In the genomic region with DNA sequence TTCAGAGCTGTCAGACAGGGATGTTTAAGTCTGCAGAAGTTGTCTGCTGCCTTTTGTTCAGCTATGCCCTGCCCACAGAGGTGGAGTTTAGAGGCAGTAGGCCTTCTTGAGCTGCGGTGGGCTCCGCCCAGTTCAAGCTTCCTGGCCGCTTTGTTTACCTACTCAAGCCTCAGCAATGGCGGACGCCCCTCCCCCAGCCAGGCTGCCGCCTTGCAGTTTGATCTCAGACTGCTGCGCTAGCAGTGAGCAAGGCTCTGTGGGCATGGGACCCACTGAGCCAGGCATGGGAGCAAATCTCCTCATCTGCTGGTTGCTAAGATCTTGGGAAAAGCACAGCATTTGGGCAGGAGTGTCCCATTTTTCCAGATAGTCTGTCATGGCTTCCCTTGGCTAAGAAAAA, we compare ENCODE assay signal across 7 cellular contexts.
A peak's percentile ranks its signal among the peaks of the same experiment; 100 is the strongest.
DNase-seq lines count a peak whose midpoint lies in the region; ATAC-seq, FAIRE-seq and TF ChIP-seq lines count a peak whose summit lies in the region.
"Not testable (repeated sequence)": the region's sequence is repeated elsewhere in the genome, so short reads cannot be mapped to it uniquely, and the experiment has no call there.

No MANE protein-coding gene starts in this region.

- not testable (repeated sequence) for H2BK20ac ChIP-seq in H9 (ENCODE audit: low read depth, low read length, poor library complexity, severe bottlenecking)

- not testable (repeated sequence) for H3K18ac ChIP-seq in H9 (ENCODE audit: insufficient read length, low read depth, low read length)

- H3K56ac ChIP-seq in H9 (ENCODE audit: insufficient read length, low read depth, low read length), result not testable (repeated sequence)

- not testable (repeated sequence) for H4K20me1 ChIP-seq in H9 (ENCODE audit: control insufficient read depth, insufficient read depth, insufficient read length)

- H3K23me2 ChIP-seq in H9 (ENCODE audit: insufficient read length, low read depth, low read length, poor library complexity, severe bottlenecking), result not testable (repeated sequence)

- DNase-seq in ELF-1 (ENCODE audit: low read depth, low spot score), result peak; percentile 4
- not testable (repeated sequence) for DNase-seq in H9
- peak; percentile 8 for DNase-seq in WERI-Rb-1
- DNase-seq in chondrocyte (ENCODE audit: low spot score), result peak; percentile 33
- DNase-seq in right cardiac atrium, result peak in 2 of 3 donors; percentile 14 to 36
- peak; percentile 48 for DNase-seq in kidney

- H2BK12ac ChIP-seq in H9 (ENCODE audit: insufficient read length, low read depth, low read length), result not testable (repeated sequence)

- H3K4ac ChIP-seq in H9 (ENCODE audit: low read depth, low read length), result not testable (repeated sequence)

- H3K4me1 ChIP-seq in H9 (ENCODE audit: insufficient read depth, low read length); right cardiac atrium (ENCODE audit: control insufficient read depth, insufficient read depth, low read length); kidney (ENCODE audit: control insufficient read depth in 1 of 2, insufficient read depth in 1 of 2, low read depth in 1 of 2, low read length in 2 of 2); neuron (ENCODE audit: insufficient read depth, low read length): not testable (repeated sequence)

- H3K36me3 Mint-ChIP-seq in H9 (ENCODE audit: insufficient read depth in 1 of 3, low read depth in 3 of 3), result peaks cover 7 to 22% (median 22%) of the 10 kb centered on the region in 3 experiments
- not testable (repeated sequence) for H3K36me3 Mint-ChIP-seq in chondrocyte (ENCODE audit: low read depth)

- not testable (repeated sequence) for H3K79me2 ChIP-seq in H9 (ENCODE audit: insufficient read depth, low read length)

- H3K27ac Mint-ChIP-seq in H9, result peak overlapping the region in 2 of 3 experiments; percentile 83 to 85; a peak in 2 of 7 replicates
- H3K27ac Mint-ChIP-seq in chondrocyte (ENCODE audit: unreplicated experiment), result not testable (repeated sequence)

- H2BK15ac ChIP-seq in H9 (ENCODE audit: low read depth, low read length), result not testable (repeated sequence)

- not testable (repeated sequence) for H4K91ac ChIP-seq in H9 (ENCODE audit: insufficient read length, low read depth, low read length)

- H2BK120ac ChIP-seq in H9 (ENCODE audit: low read depth, low read length, poor library complexity, severe bottlenecking), result not testable (repeated sequence)

- not testable (repeated sequence) for H3K27me3 ChIP-seq in H9 (ENCODE audit: insufficient read depth, low read length); WERI-Rb-1 (ENCODE audit: insufficient read depth, low read depth, severe bottlenecking); right cardiac atrium (ENCODE audit: control insufficient read depth, insufficient read depth); neuron (ENCODE audit: insufficient read depth, low read length)

- H3K9me3 Mint-ChIP-seq in H9, result peaks cover 19 to 32% of the 10 kb centered on the region in 2 experiments
- H3K9me3 Mint-ChIP-seq in chondrocyte (ENCODE audit: low read depth), result peaks cover 47% of the 10 kb centered on the region

- not testable (repeated sequence) for H3K27me3 Mint-ChIP-seq in H9 (ENCODE audit: low read depth); chondrocyte (ENCODE audit: low read depth)

- not testable (repeated sequence) for H4K5ac ChIP-seq in H9 (ENCODE audit: insufficient read length, low read depth, low read length)

- not testable (repeated sequence) for H2AK5ac ChIP-seq in H9 (ENCODE audit: insufficient read length, low read length)

- H3K4me2 ChIP-seq in H9 (ENCODE audit: insufficient read depth, insufficient read length, low read length), result not testable (repeated sequence)

- WGBS in H9 (ENCODE audit: extremely low coverage, insufficient read length, low lambda C conversion rate), result no CpG with 5 or more reads among the region's 7 CpGs
- 85% methylated on average over 7 of the region's 7 CpGs for WGBS in right cardiac atrium

- not testable (repeated sequence) for H4K8ac ChIP-seq in H9 (replicated peaks; ENCODE audit: insufficient read length, low read depth, low read length)

- H3K27ac ChIP-seq in H9 (ENCODE audit: insufficient read length, low read depth, low read length); WERI-Rb-1; right cardiac atrium (ENCODE audit: low read length); kidney (ENCODE audit: low read depth in 2 of 2, low read length in 2 of 2): not testable (repeated sequence)

- H3K4me3 Mint-ChIP-seq in H9, result 0 out of 5 replicates have a peak overlapping the region, but pooled peaks of 1 of the 2 experiments have one; percentile 42
- not testable (repeated sequence) for H3K4me3 Mint-ChIP-seq in chondrocyte (ENCODE audit: unreplicated experiment)

- intact Hi-C loops in right cardiac atrium (cut with DNase I); kidney (cut with DNase I): not testable (repeated sequence)

- H2AFZ ChIP-seq in H9 (ENCODE audit: low read length), result not testable (repeated sequence)
- H2AFZ ChIP-seq in neuron (ENCODE audit: low read depth, low read length), result peak overlapping the region; percentile 36

- not testable (repeated sequence) for TF ChIP-seq CTCF in H9 (conservative IDR thresholded peaks at IDR 0.05); WERI-Rb-1 (IDR thresholded peaks at IDR 0.05; ENCODE audit: low read depth, low read length); chondrocyte (IDR thresholded peaks at IDR 0.05); kidney (IDR thresholded peaks at IDR 0.05; ENCODE audit: borderline replicate concordance, extremely low read depth, insufficient read depth)

- H3K36me3 ChIP-seq in WERI-Rb-1; kidney (ENCODE audit: control insufficient read depth in 1 of 2, insufficient read depth in 2 of 2, low read length in 2 of 2); neuron (ENCODE audit: insufficient read depth, low read length): not testable (repeated sequence)

- FAIRE-seq in kidney (lab: Jason Lieb, UNC), result not testable (repeated sequence)

- not testable (repeated sequence) for H3K4me3 ChIP-seq in WERI-Rb-1 (ENCODE audit: low read depth, low read length); right cardiac atrium (ENCODE audit: low read length); kidney (ENCODE audit: low read length in 2 of 2); neuron (ENCODE audit: low read length)

- not testable (repeated sequence) for H2BK5ac ChIP-seq in H9 (ENCODE audit: insufficient read length, low read length)

- H3K9ac ChIP-seq in H9 (ENCODE audit: extremely low read depth, insufficient read length, low read length); kidney (ENCODE audit: low read length in 2 of 2): not testable (repeated sequence)

- H3K23ac ChIP-seq in H9 (ENCODE audit: insufficient read length, low read depth, low read length), result not testable (repeated sequence)

- not testable (repeated sequence) for H3K14ac ChIP-seq in H9 (ENCODE audit: insufficient read depth, low read length)

- H3K4me1 Mint-ChIP-seq in H9; chondrocyte (ENCODE audit: low read depth): not testable (repeated sequence)

- not testable (repeated sequence) for H3K9me3 ChIP-seq in H9 (ENCODE audit: control insufficient read depth, low read depth, low read length); WERI-Rb-1 (ENCODE audit: severe bottlenecking); right cardiac atrium (ENCODE audit: control insufficient read depth, low read length); kidney (ENCODE audit: control insufficient read depth in 1 of 2, low read length in 2 of 2); neuron (ENCODE audit: low read length)

- H3T11ph ChIP-seq in H9 (ENCODE audit: low read length), result not testable (repeated sequence)

- not testable (repeated sequence) for ATAC-seq in right cardiac atrium

- not testable (repeated sequence) for H3K79me1 ChIP-seq in H9 (ENCODE audit: insufficient read depth, low read depth, low read length, poor library complexity, severe bottlenecking)
